In the genomic region with DNA sequence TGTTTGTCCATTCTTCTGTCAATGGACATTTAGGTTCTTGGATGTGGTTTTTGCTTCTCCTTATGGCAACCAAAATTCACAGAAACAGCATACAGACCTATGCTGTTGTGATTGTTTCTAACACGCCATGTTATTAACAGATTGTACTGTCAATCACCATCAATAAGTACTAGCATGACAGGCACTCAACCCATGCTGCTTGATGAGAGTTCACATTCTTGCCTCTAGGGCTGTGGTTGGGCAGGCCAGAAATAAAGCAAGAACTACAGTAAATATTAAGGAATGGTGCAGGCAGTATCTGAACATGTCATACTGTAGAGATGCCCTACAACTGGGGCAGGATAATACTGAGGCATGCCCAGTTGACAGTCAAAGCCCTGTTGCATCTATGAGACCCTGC, we compare ENCODE assay signal across 26 cellular contexts.
DNase-seq lines count a peak whose midpoint lies in the region; ATAC-seq and TF ChIP-seq lines count a peak whose summit lies in the region.
"Had no signal": no experiment of that assay in that cellular context is flagged by ENCODE, and none has a peak within 500 bp of the region (broad histone marks: within the 10 kb centered on the region; RNA-seq: fewer than 3 reads in every experiment).

No MANE protein-coding gene starts in this region.

- peaks cover 13% of the 10 kb centered on the region for H3K9me3 Mint-ChIP-seq in neural crest cell
- H3K9me3 Mint-ChIP-seq: CD8-positive, alpha-beta T cell had no signal

- H3K4me3 Mint-ChIP-seq in neural crest cell, result no peak overlapping the region
- H3K4me3 Mint-ChIP-seq: activated CD8-positive, alpha-beta T cell treated with anti-CD3 and anti-CD28 coated beads, Interleukin-2, amount 10 ng/mL, durations not matched to agents 7 days and 5 days; CD8-positive, alpha-beta T cell had no signal

- no peaks in the 10 kb centered on the region for H3K36me3 Mint-ChIP-seq in neural crest cell (ENCODE audit: low read depth)
- H3K36me3 Mint-ChIP-seq: CD8-positive, alpha-beta T cell had no signal

- H3K27ac Mint-ChIP-seq in neural crest cell (ENCODE audit: unreplicated experiment), result no peak overlapping the region
- H3K27ac Mint-ChIP-seq: activated CD8-positive, alpha-beta T cell treated with anti-CD3 and anti-CD28 coated beads, Interleukin-2, amount 10 ng/mL, durations not matched to agents 7 days and 5 days; CD8-positive, alpha-beta T cell had no signal

- no peak for ATAC-seq in GM18870 (IDR thresholded peaks at IDR 0.05; ENCODE audit: unreplicated experiment)
- no peak for ATAC-seq in HG02981 (IDR thresholded peaks at IDR 0.05; ENCODE audit: unreplicated experiment)
- ATAC-seq: activated CD8-positive, alpha-beta T cell treated with anti-CD3 and anti-CD28 coated beads, Interleukin-2, amount 10 ng/mL, durations not matched to agents 7 days and 5 days; CD8-positive, alpha-beta T cell; right cardiac atrium had no signal

- H3K4me1 Mint-ChIP-seq in neural crest cell, result peaks cover 12% of the 10 kb centered on the region

- no peaks in the 10 kb centered on the region for H3K27me3 Mint-ChIP-seq in neural crest cell (ENCODE audit: low read depth)

- no peak for DNase-seq in AG10803 (ENCODE audit: low read depth)
- no peak for DNase-seq in LNCaP clone FGC (ENCODE audit: low read depth)
- no peak for DNase-seq in epithelial cell of proximal tubule (ENCODE audit: low read depth)
- no peak for DNase-seq in neural crest cell (ENCODE audit: low read depth, low spot score)
- no peak for DNase-seq in superior temporal gyrus (ENCODE audit: extremely low spot score)
- no peak for DNase-seq in NCI-H446 (lab: John Stamatoyannopoulos, UW)
- DNase-seq: activated CD4-positive, alpha-beta T cell treated with anti-CD3 and anti-CD28 coated beads for 1 hour; activated CD8-positive, alpha-beta T cell treated with anti-CD3 and anti-CD28 coated beads, Interleukin-2, amount 10 ng/mL, durations not matched to agents 7 days and 5 days; activated naive CD4-positive, alpha-beta T cell treated with Interleukin-2 at 50 U/mL for 16 hours; activated T-cell treated with anti-CD3 and anti-CD28 coated beads, Interleukin-2, amount 50 U/mL, for 1 hour; CD8-positive, alpha-beta T cell; DMS153; dorsolateral prefrontal cortex; GDM1; Karpas-422; mammary epithelial cell; NCI-H1048; NCI-H187 treated with DMSO at 0.1 percent for 48 hours; NCI-H82; OCI-M1; right cardiac atrium; SHP77 treated with DMSO at 0.1 percent for 48 hours; stimulated activated CD4-positive, alpha-beta T cell treated with anti-CD3 and anti-CD28 coated beads, Interleukin-15, amount 100 ng/mL, for 24 hours; uterus had no signal

- H3K4me3 ChIP-seq in AG10803 (ENCODE audit: low read length) (no peak overlapping the region), LNCaP clone FGC (ENCODE audit: low read depth, low read length) (no peak overlapping the region), epithelial cell of proximal tubule (ENCODE audit: low read depth, low read length) (no peak overlapping the region)
- H3K4me3 ChIP-seq: dorsolateral prefrontal cortex, uterus had no signal

- TF ChIP-seq CTCF in AG10803 (conservative IDR thresholded peaks at IDR 0.05; ENCODE audit: low read length) (peak; percentile 33), LNCaP clone FGC (IDR thresholded peaks at IDR 0.05; ENCODE audit: control insufficient read depth, extremely low read depth, insufficient read depth) (0 out of 2 replicates have a peak, but pooled peaks have one; percentile 8), epithelial cell of proximal tubule (conservative IDR thresholded peaks at IDR 0.05; ENCODE audit: low read depth, low read length) (peak; percentile 49), neural crest cell (conservative IDR thresholded peaks at IDR 0.05) (peak; percentile 38)
